ENCODE assay signal across 1 cellular context in the genomic region with DNA sequence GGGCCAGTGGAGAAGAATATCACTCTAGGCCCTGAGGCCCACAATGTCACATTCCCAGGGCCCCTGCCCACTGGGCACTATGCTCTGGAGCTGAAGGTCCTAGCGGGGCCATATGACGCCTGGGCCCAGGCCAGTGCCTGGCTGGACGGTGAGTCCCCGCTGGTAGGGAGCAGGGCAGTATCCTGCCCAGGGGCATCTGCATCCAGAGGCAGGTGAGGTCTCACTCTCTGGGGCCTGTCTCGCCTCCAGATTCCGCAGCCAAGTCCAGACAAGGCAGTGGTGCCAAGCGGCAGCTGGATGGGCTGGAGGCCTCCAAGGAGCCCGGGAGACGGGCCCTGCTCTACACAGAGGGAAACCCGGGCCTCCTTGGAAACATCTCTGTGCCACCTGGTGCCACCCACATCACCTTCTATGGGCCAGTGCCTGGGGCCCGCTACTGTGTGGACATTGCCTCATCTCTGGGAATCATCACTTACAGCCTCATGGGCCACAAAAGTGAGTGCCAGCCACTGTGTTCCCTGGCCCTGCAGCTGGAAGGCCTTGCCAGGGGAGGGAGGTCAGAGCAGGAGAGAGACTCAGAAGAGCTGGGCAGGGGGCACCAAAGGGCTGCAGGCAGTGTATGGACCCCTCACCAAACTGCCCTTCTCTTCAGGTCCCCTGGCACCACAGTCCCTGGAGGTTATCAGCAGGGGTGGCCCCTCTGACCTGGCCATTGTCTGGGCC.
TF ChIP-seq lines count a peak whose summit lies in the region.

No MANE protein-coding gene starts in this region.

TF ChIP-seq in H1, 55 proteins besides CTCF, POLR2A, EP300 and RAD21:
- no peak for TF ChIP-seq CTBP2 (IDR thresholded peaks at IDR 0.05; ENCODE audit: borderline replicate concordance, insufficient read depth, insufficient read length, low read length)
- TF ChIP-seq, protein P1, sequence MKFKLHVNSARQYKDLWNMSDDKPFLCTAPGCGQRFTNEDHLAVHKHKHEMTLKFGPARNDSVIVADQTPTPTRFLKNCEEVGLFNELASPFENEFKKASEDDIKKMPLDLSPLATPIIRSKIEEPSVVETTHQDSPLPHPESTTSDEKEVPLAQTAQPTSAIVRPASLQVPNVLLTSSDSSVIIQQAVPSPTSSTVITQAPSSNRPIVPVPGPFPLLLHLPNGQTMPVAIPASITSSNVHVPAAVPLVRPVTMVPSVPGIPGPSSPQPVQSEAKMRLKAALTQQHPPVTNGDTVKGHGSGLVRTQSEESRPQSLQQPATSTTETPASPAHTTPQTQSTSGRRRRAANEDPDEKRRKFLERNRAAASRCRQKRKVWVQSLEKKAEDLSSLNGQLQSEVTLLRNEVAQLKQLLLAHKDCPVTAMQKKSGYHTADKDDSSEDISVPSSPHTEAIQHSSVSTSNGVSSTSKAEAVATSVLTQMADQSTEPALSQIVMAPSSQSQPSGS (IDR thresholded peaks at IDR 0.05; ENCODE audit: low read length), result no peak
- no peak for TF ChIP-seq RBBP5 (IDR thresholded peaks at IDR 0.05; ENCODE audit: borderline replicate concordance, low read depth, low read length)
